In the genomic region with DNA sequence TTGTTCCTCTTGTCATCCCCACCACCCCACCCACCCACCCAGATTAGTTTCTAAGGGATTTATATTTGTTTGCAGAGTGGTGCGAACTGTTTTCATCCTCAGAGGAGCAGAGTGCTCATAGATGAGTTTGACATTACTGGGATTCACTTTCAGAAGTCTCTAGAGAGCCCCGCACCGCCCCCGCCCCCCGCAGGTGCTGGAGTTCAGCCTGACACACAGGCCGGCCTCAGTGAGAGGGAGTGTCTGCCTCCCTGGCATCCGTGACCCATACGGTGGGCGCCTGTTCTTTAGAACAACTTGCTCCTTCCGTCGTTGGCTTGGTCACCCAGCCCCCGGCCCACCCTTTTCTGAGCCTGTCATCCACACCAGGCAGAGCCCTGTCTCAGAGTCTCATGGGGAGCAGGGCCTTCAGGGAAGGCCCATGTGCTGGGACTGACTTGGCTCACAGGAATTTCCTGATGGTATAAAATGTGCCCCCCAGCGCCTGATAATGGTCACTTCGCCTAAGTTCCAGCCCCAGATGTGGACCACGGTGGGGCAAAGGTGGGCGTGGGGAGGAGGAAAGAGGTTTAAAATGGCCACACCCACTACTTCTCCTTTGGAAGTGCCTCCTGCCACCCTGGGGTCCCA, we compare ENCODE assay signal across 21 cellular contexts. TPM values are rescaled to one million over a fixed set of nuclear protein-coding genes. Genes with fewer than 3 reads are reported as not detected.
DNase-seq lines count a peak whose midpoint lies in the region; ATAC-seq, FAIRE-seq and TF ChIP-seq lines count a peak whose summit lies in the region.
"Had no signal": no experiment of that assay in that cellular context is flagged by ENCODE, and none has a peak within 500 bp of the region (broad histone marks: within the 10 kb centered on the region; RNA-seq: fewer than 3 reads in every experiment).

No MANE protein-coding gene starts in this region.

- H3K4ac ChIP-seq in H1 (replicated peaks; ENCODE audit: insufficient read length, low read depth, low read length), result no peak overlapping the region

- H3K23me2 ChIP-seq in H1 (ENCODE audit: low read depth, low read length), result no peaks in the 10 kb centered on the region

- H3K4me1 ChIP-seq in H1 (replicated peaks in 1 of 4; ENCODE audit: control insufficient read depth in 3 of 4, insufficient read depth in 4 of 4, low read length in 3 of 4) (peaks cover 0 to 2% (median 0%) of the 10 kb centered on the region in 4 experiments; a peak in 2 of 7 replicates), osteoblast (ENCODE audit: insufficient read depth, low read length) (peaks cover 9% of the 10 kb centered on the region), adrenal gland (replicated peaks in 1 of 2) (peaks cover 17 to 18% of the 10 kb centered on the region in 2 donors)
- H3K4me1 ChIP-seq: parathyroid adenoma had no signal

- H2BK120ac ChIP-seq in H1 (replicated peaks; ENCODE audit: low read depth, low read length), result no peak overlapping the region

- no peaks in the 10 kb centered on the region for H3K36me3 ChIP-seq in H1 (ENCODE audit: control insufficient read depth in 2 of 4, insufficient read depth in 4 of 4, low read length in 3 of 4)
- H3K36me3 ChIP-seq in osteoblast (ENCODE audit: insufficient read depth, low read length), result no peaks in the 10 kb centered on the region
- no peaks in the 10 kb centered on the region for H3K36me3 ChIP-seq in adrenal gland (replicated peaks in 1 of 2)
- H3K36me3 ChIP-seq: cardiac muscle cell had no signal

- no peak overlapping the region for H2AFZ ChIP-seq in H1 (ENCODE audit: low read length)
- no peak overlapping the region for H2AFZ ChIP-seq in osteoblast (ENCODE audit: low read length)
- H2AFZ ChIP-seq: parathyroid adenoma had no signal

- TF ChIP-seq POLR2A in H1 (IDR thresholded peaks at IDR 0.05; ENCODE audit: control extremely low read depth in 1 of 2, low read depth in 2 of 2, low read length in 2 of 2) (no peak), adrenal gland (IDR thresholded peaks at IDR 0.05) (no peak)

- no peak overlapping the region for H2BK5ac ChIP-seq in H1 (ENCODE audit: low read depth, low read length)

- H3K27me3 ChIP-seq in H1 (replicated peaks in 1 of 4; ENCODE audit: control insufficient read depth in 3 of 4, extremely low read depth in 1 of 4, insufficient read depth in 3 of 4, low read length in 3 of 4) (no peaks in the 10 kb centered on the region), osteoblast (ENCODE audit: insufficient read depth, low read length) (no peaks in the 10 kb centered on the region), adrenal gland (no peaks in the 10 kb centered on the region)
- H3K27me3 ChIP-seq: cardiac muscle cell had no signal

- no peak overlapping the region for H3K4me3 Mint-ChIP-seq in HFFc6
- H3K4me3 Mint-ChIP-seq: activated naive CD8-positive, alpha-beta T cell; stimulated activated naive B cell treated with anti-CD40 and anti-IgM and Interleukin-4, amounts not matched to agents 10 μg/mL and 1 μg/mL and 100 μg/mL, for 72 hours had no signal

- TF ChIP-seq RAD21 in H1 (IDR thresholded peaks at IDR 0.05 in 1 of 2, conservative IDR thresholded peaks at IDR 0.05 in 1 of 2; ENCODE audit: low read depth in 2 of 2, low read length in 2 of 2), result no peak; a peak in 1 of 4 replicates

- CTCF ChIA-PET in H1 (lab: Charles Lee; ENCODE audit: partially characterized antibody), result interaction anchor here (0.9 to 1.6 kb wide), 5 partner anchors 15 to 88 kb away, joined by 3 to 6 read pairs (median 4); no protein-coding TSS in a partner anchor

- no peaks in the 10 kb centered on the region for H3K79me1 ChIP-seq in H1 (ENCODE audit: low read depth, low read length)

- no peaks in the 10 kb centered on the region for H3K9me3 Mint-ChIP-seq in HFFc6
- H3K9me3 Mint-ChIP-seq: stimulated activated naive B cell treated with anti-CD40 and anti-IgM and Interleukin-4, amounts not matched to agents 10 μg/mL and 1 μg/mL and 100 μg/mL, for 72 hours had no signal

- peaks cover 52% of the 10 kb centered on the region for H3K4me1 Mint-ChIP-seq in HFFc6 (ENCODE audit: low read depth)

- DNase-seq in activated CD4-positive, alpha-beta T cell treated with anti-CD3 and anti-CD28 coated beads for 48 hours, result peak; percentile 31
- no peak for DNase-seq in activated CD4-positive, alpha-beta T cell treated with anti-CD3 and anti-CD28 coated beads for 4 hours
- peak; percentile 6 for DNase-seq in HFFc6
- DNase-seq in H1 (ENCODE audit: low read depth in 1 of 2, low spot score in 2 of 2), result no peak
- DNase-seq in osteoblast (ENCODE audit: insufficient read length, low spot score, missing footprints), result peak; percentile 86
- no peak for DNase-seq in NCI-H345 (lab: John Stamatoyannopoulos, UW)
- no peak for DNase-seq in adrenal gland
- DNase-seq: activated CD4-positive, CD25-positive, alpha-beta regulatory T cell treated with anti-CD3 and anti-CD28 coated beads, Interleukin-2, amount 50 U/mL, for 72 hours; islet precursor cell; Karpas-422; mucosa of descending colon; NCI-H1436; SHP77; stimulated activated naive B cell treated with anti-CD40 and anti-IgM and Interleukin-4, amounts not matched to agents 10 μg/mL and 1 μg/mL and 100 μg/mL, for 72 hours; T-helper 2 cell had no signal

- WGBS in H1 (ENCODE audit: extremely low coverage in 1 of 2, insufficient coverage in 1 of 2, insufficient read length in 1 of 2, insufficient replicate concordance in 2 of 2, low coverage in 1 of 2, low lambda C conversion rate in 2 of 2, missing lambda C conversion rate in 1 of 2), 2 experiments, result 65% methylated on average over 14 of the region's 16 CpGs; no CpG with 5 or more reads in 1 of the 2 experiments
- 76 to 90% (median 80%) methylated on average over 4 to 16 of the region's 16 CpGs for WGBS in adrenal gland, 4 donors

- no peak overlapping the region for H2BK12ac ChIP-seq in H1 (ENCODE audit: low read depth, low read length)

- no peak overlapping the region for H3K23ac ChIP-seq in H1 (ENCODE audit: insufficient read length)

- H2BK15ac ChIP-seq in H1 (ENCODE audit: low read length), result no peak overlapping the region

- H3K4me2 ChIP-seq in H1 (ENCODE audit: insufficient read depth in 1 of 2, low read depth in 2 of 2, low read length in 2 of 2) (no peak overlapping the region), osteoblast (ENCODE audit: insufficient read depth, low read length) (no peak overlapping the region)
- H3K4me2 ChIP-seq: smooth muscle cell had no signal

- H2AK5ac ChIP-seq in H1 (ENCODE audit: low read depth, low read length), result no peak overlapping the region

- no peaks in the 10 kb centered on the region for H3K36me3 Mint-ChIP-seq in HFFc6 (ENCODE audit: low read depth)

- H3K18ac ChIP-seq in H1 (ENCODE audit: extremely low read depth, low read length), result no peak overlapping the region

- H3K9me3 ChIP-seq in H1 (ENCODE audit: insufficient read depth in 2 of 2, low read depth in 1 of 2, low read length in 1 of 2) (no peaks in the 10 kb centered on the region), osteoblast (ENCODE audit: low read depth, low read length) (no peaks in the 10 kb centered on the region), adrenal gland (replicated peaks in 1 of 3) (no peaks in the 10 kb centered on the region)
- H3K9me3 ChIP-seq: mucosa of descending colon had no signal

- H4K5ac ChIP-seq in H1 (ENCODE audit: insufficient read length, low read depth, low read length), result no peak overlapping the region

- H3K27ac Mint-ChIP-seq in HFFc6, result peak overlapping the region; percentile 25
- H3K27ac Mint-ChIP-seq: stimulated activated naive B cell treated with anti-CD40 and anti-IgM and Interleukin-4, amounts not matched to agents 10 μg/mL and 1 μg/mL and 100 μg/mL, for 72 hours had no signal

- no peak for TF ChIP-seq EP300 in H1 (IDR thresholded peaks at IDR 0.05; ENCODE audit: borderline replicate concordance in 1 of 2, low read depth in 2 of 2, low read length in 2 of 2)

- intact Hi-C loops in adrenal gland (cut with DNase I), result no loop called here

- no peak overlapping the region for H3K56ac ChIP-seq in H1 (replicated peaks; ENCODE audit: insufficient read length, low read depth, low read length)

- TF ChIP-seq CTCF in HFFc6 (IDR thresholded peaks at IDR 0.05) (peak; percentile 34), H1 (IDR thresholded peaks at IDR 0.05; ENCODE audit: control extremely low read depth in 1 of 3, insufficient read depth in 1 of 3, low read depth in 1 of 3, low read length in 3 of 3) (no peak), osteoblast (IDR thresholded peaks at IDR 0.05; ENCODE audit: extremely low read depth, low read depth, low read length) (no peak), adrenal gland (IDR thresholded peaks at IDR 0.05) (no peak)

- ATAC-seq in HG03025 (IDR thresholded peaks at IDR 0.05; ENCODE audit: low FRiP score, unreplicated experiment), result no peak
- ATAC-seq: stimulated activated naive B cell treated with anti-CD40 and anti-IgM and Interleukin-4, amounts not matched to agents 10 μg/mL and 1 μg/mL and 100 μg/mL, for 72 hours had no signal

- H3K27me3 Mint-ChIP-seq in HFFc6 (ENCODE audit: insufficient read depth), result no peaks in the 10 kb centered on the region
- H3K27me3 Mint-ChIP-seq: activated naive CD8-positive, alpha-beta T cell; stimulated activated naive B cell treated with anti-CD40 and anti-IgM and Interleukin-4, amounts not matched to agents 10 μg/mL and 1 μg/mL and 100 μg/mL, for 72 hours had no signal

- H3K4me3 ChIP-seq in H1 (ENCODE audit: extremely low read depth in 1 of 4, insufficient read depth in 2 of 4, low read depth in 3 of 4, low read length in 4 of 4) (no peak overlapping the region), osteoblast (ENCODE audit: insufficient read depth, low read length) (no peak overlapping the region), adrenal gland (no peak overlapping the region)
- H3K4me3 ChIP-seq: cardiac muscle cell, mucosa of descending colon, smooth muscle cell had no signal

- H3K27ac ChIP-seq in H1 (ENCODE audit: low read depth, low read length), result no peak overlapping the region
- H3K27ac ChIP-seq in osteoblast (ENCODE audit: low read depth, low read length), result peak overlapping the region; percentile 28
- H3K27ac ChIP-seq in adrenal gland, result no peak overlapping the region
- H3K27ac ChIP-seq: cardiac muscle cell, parathyroid adenoma had no signal

- H3K79me2 ChIP-seq in H1 (ENCODE audit: control insufficient read depth in 1 of 2, insufficient read depth in 2 of 2, low read length in 2 of 2) (no peaks in the 10 kb centered on the region), osteoblast (ENCODE audit: insufficient read depth, low read length) (peaks cover 93% of the 10 kb centered on the region)

- no peaks in the 10 kb centered on the region for H4K20me1 ChIP-seq in H1 (replicated peaks in 1 of 2; ENCODE audit: control insufficient read depth in 1 of 2, insufficient read depth in 2 of 2, low read length in 2 of 2)
- peaks cover 42% of the 10 kb centered on the region for H4K20me1 ChIP-seq in osteoblast (ENCODE audit: insufficient read depth, low read length)

- H3K14ac ChIP-seq in H1 (ENCODE audit: insufficient read length), result no peak overlapping the region

- H4K91ac ChIP-seq in H1 (replicated peaks; ENCODE audit: insufficient read length, low read length), result no peak overlapping the region

- H2BK20ac ChIP-seq in H1 (ENCODE audit: low read length), result no peak overlapping the region

- no peak for FAIRE-seq in H1 (lab: Jason Lieb, UNC)
- FAIRE-seq: A204.1 had no signal

- peak overlapping the region; percentile 51; the same call in 1 of the 2 replicates for H4K8ac ChIP-seq in H1 (ENCODE audit: extremely low read depth, insufficient read depth, low read length)

- H3K9ac ChIP-seq in H1 (replicated peaks in 1 of 4; ENCODE audit: extremely low read depth in 1 of 4, low read depth in 3 of 4, low read length in 3 of 4), result no peak overlapping the region
- H3K9ac ChIP-seq: parathyroid adenoma had no signal

- POLR2A ChIA-PET in H1 (lab: Charles Lee; ENCODE audit: partially characterized antibody), result interaction anchor here (0.6 to 1.0 kb wide), 2 partner anchors 15 to 27 kb away, joined by 3 to 5 read pairs; no protein-coding TSS in a partner anchor

RNA-seq across cellular contexts. Expression of a gene that starts 44.3 kb away (rescaled TPM):
- total RNA-seq in HFFc6 (2021; fragmentation: NEBNext Ultra II Directional; extraction: Animal tissue kit (Norgen Biotek cat#: 25700)), result 10 to 100 TPM; 36.3 to 60.3 (median 57.2) TPM
- total RNA-seq in H1 (2021; fragmentation: NEBNext Ultra II Directional; extraction: Animal tissue kit (Norgen Biotek cat#: 25700)), result 8.6 and 8.7 TPM in 2 replicates
- polyA plus RNA-seq in H1 (2011; rRNA removed), result 5.8 and 11.5 TPM in 2 replicates
- 5.9 TPM for polyA plus RNA-seq in H1 (2011; cell fraction: cytosol; rRNA removed)
- 9.7 TPM for polyA plus RNA-seq in H1 (2011; cell fraction: nucleus; rRNA removed)
- 4.4 to 8.2 TPM (median 6.6 TPM) in 4 replicates for polyA plus RNA-seq in H1 (2012, experiment 1 of 2)
- polyA plus RNA-seq in H1 (2012, experiment 2 of 2), result 6.9 TPM
- 7.8 TPM for polyA plus RNA-seq in H1 (2013, experiment 1 of 2)
- polyA plus RNA-seq in H1 (2013, experiment 2 of 2), result 8.1 TPM
- 2.1 and 2.6 TPM in 2 replicates for polyA minus RNA-seq in H1 (2011; rRNA and poly(A)+ RNA removed)
- polyA minus RNA-seq in H1 (2011; cell fraction: cytosol; rRNA and poly(A)+ RNA removed), result 4.3 TPM
- polyA minus RNA-seq in H1 (2011; cell fraction: nucleus; rRNA and poly(A)+ RNA removed), result 3.9 TPM
- 47.1 and 57.2 TPM in 2 replicates for total RNA-seq in osteoblast
- 100 to 1,000 TPM in 1 of 8 donors, 10 to 100 TPM in 7; 49.9 to 118 (median 78.3) TPM for total RNA-seq in adrenal gland
- polyA plus RNA-seq in adrenal gland, result 10 to 100 TPM; 43.0 to 58.2 (median 45.9) TPM

Comparison
In these comparisons a context has a peak if more than half of its experiments do, and no peak if none do; other contexts are left out.
1. DNase-seq: peak in activated CD4-positive, alpha-beta T cell treated with anti-CD3 and anti-CD28 coated beads for 48 hours (single experiment), HFFc6 (single experiment) and osteoblast (single experiment); none in activated CD4-positive, alpha-beta T cell treated with anti-CD3 and anti-CD28 coated beads for 4 hours (0 of 2), H1 (0 of 2), NCI-H345 (single experiment) and adrenal gland (0 of 7).